In genomic region chr9:136722969-136723356, GRCh38 we compare ENCODE assay signal across 18 cellular contexts. TPM values are rescaled to one million over a fixed set of nuclear protein-coding genes. Genes with fewer than 3 reads are reported as not detected.
DNase-seq lines count a peak whose midpoint lies in the region; ATAC-seq and TF ChIP-seq lines count a peak whose summit lies in the region.
"Had no signal": no experiment of that assay in that cellular context is flagged by ENCODE, and none has a peak within 500 bp of the region (broad histone marks: within the 10 kb centered on the region; RNA-seq: fewer than 3 reads in every experiment).

No MANE protein-coding gene starts in this region.

- DNase-seq in Karpas-422, result peak; percentile 48
- peak; percentile 23 for DNase-seq in activated naive CD8-positive, alpha-beta T cell treated with anti-CD3 and anti-CD28 coated beads, Interleukin-2, amount 50 U/mL, for 24 hours
- no peak for DNase-seq in germinal center (ENCODE audit: low spot score)
- DNase-seq in anterior cingulate cortex (lab: John Stamatoyannopoulos, UW), result no peak
- DNase-seq: activated CD8-positive, alpha-beta T cell treated with anti-CD3 and anti-CD28 coated beads, Interleukin-2, amount 10 ng/mL, durations not matched to agents 7 days and 5 days; DMS79 treated with DMSO at 0.1 percent for 48 hours; gastrocnemius medialis; natural killer cell; NCI-H1092; NCI-H2171; psoas muscle had no signal

- ATAC-seq in activated naive CD8-positive, alpha-beta T cell treated with anti-CD3 and anti-CD28 coated beads, Interleukin-2, amount 50 U/mL, for 24 hours, result no peak
- no peak for ATAC-seq in GM18870 (IDR thresholded peaks at IDR 0.05; ENCODE audit: unreplicated experiment)
- ATAC-seq: activated CD8-positive, alpha-beta T cell treated with anti-CD3 and anti-CD28 coated beads, Interleukin-2, amount 10 ng/mL, durations not matched to agents 7 days and 5 days; gastrocnemius medialis; natural killer cell; psoas muscle had no signal

- 0 out of 20 replicates have a peak overlapping the region, but pooled peaks of 1 of the 10 experiments have one; percentile 93 for H3K4me3 ChIP-seq in BLaER1 treated with 17β-estradiol and CSF1 and Interleukin-3, amounts not matched to agents 10 nM and 100 nM
- H3K4me3 ChIP-seq in Karpas-422 (ENCODE audit: low read length), result no peak overlapping the region
- H3K4me3 ChIP-seq: ascending aorta, gastrocnemius medialis, HAP-1, psoas muscle had no signal

- no peak overlapping the region for H2AFZ ChIP-seq in Karpas-422 (ENCODE audit: low read length)

- no peaks in the 10 kb centered on the region for H3K27me3 ChIP-seq in BLaER1 treated with 17β-estradiol and CSF1 and Interleukin-3, amounts not matched to agents 10 nM and 100 nM
- no peaks in the 10 kb centered on the region for H3K27me3 ChIP-seq in Karpas-422 (ENCODE audit: low read length)
- H3K27me3 ChIP-seq: ascending aorta, gastrocnemius medialis had no signal

- no peaks in the 10 kb centered on the region for H3K9me3 ChIP-seq in BLaER1 treated with 17β-estradiol and CSF1 and Interleukin-3, amounts not matched to agents 10 nM and 100 nM (replicated peaks in 1 of 11)
- H3K9me3 ChIP-seq in Karpas-422 (ENCODE audit: low read length), result no peaks in the 10 kb centered on the region
- H3K9me3 ChIP-seq: ascending aorta, gastrocnemius medialis, HAP-1, psoas muscle had no signal

- peaks cover 3% of the 10 kb centered on the region for H3K27me3 Mint-ChIP-seq in activated naive CD8-positive, alpha-beta T cell treated with anti-CD3 and anti-CD28 coated beads, Interleukin-2, amount 50 U/mL, for 24 hours

- no peak for TF ChIP-seq CTCF in 22Rv1 (IDR thresholded peaks at IDR 0.05)

- H3K79me2 ChIP-seq in Karpas-422 (ENCODE audit: low read length), result peaks cover 13% of the 10 kb centered on the region

- H3K4me2 ChIP-seq in BLaER1 treated with 17β-estradiol and CSF1 and Interleukin-3, amounts not matched to agents 10 nM and 100 nM, result peak overlapping the region in 8 of 11 experiments; percentile 5 to 100 (median 92); a peak in 11 of 22 replicates
- H3K4me2 ChIP-seq in Karpas-422 (ENCODE audit: low read depth, low read length, poor library complexity, severe bottlenecking), result no peak overlapping the region

- H3K9me2 ChIP-seq in Karpas-422 (replicated peaks; ENCODE audit: insufficient read depth, low read length), result no peaks in the 10 kb centered on the region

- H3K27ac ChIP-seq in 22Rv1, result peak overlapping the region; percentile 85; the same call in 1 of the 2 replicates
- no peak overlapping the region for H3K27ac ChIP-seq in BLaER1 treated with 17β-estradiol and CSF1 and Interleukin-3, amounts not matched to agents 10 nM and 100 nM
- H3K27ac ChIP-seq in Karpas-422 (ENCODE audit: low read length), result no peak overlapping the region
- H3K27ac ChIP-seq: ascending aorta, gastrocnemius medialis, psoas muscle had no signal

- H3K9ac ChIP-seq in BLaER1 treated with 17β-estradiol and CSF1 and Interleukin-3, amounts not matched to agents 10 nM and 100 nM, result peak overlapping the region in 3 of 11 experiments; percentile 8 to 28 (median 26); a peak in 2 of 22 replicates
- no peak overlapping the region for H3K9ac ChIP-seq in Karpas-422 (ENCODE audit: low read length)

- H4K20me1 ChIP-seq in BLaER1 treated with 17β-estradiol and CSF1 and Interleukin-3, amounts not matched to agents 10 nM and 100 nM, result peaks cover 87 to 100% (median 99%) of the 10 kb centered on the region in 11 experiments
- H4K20me1 ChIP-seq in Karpas-422 (ENCODE audit: insufficient read depth, low read depth, low read length), result peaks cover 37% of the 10 kb centered on the region

- peaks cover 69 to 87% (median 83%) of the 10 kb centered on the region in 10 experiments for H3K4me1 ChIP-seq in BLaER1 treated with 17β-estradiol and CSF1 and Interleukin-3, amounts not matched to agents 10 nM and 100 nM
- peaks cover 15% of the 10 kb centered on the region for H3K4me1 ChIP-seq in Karpas-422 (ENCODE audit: low read length)

- peaks cover 32% of the 10 kb centered on the region for H3K4me1 Mint-ChIP-seq in activated naive CD8-positive, alpha-beta T cell treated with anti-CD3 and anti-CD28 coated beads, Interleukin-2, amount 50 U/mL, for 24 hours

- no peaks in the 10 kb centered on the region for H3K9me3 Mint-ChIP-seq in activated naive CD8-positive, alpha-beta T cell treated with anti-CD3 and anti-CD28 coated beads, Interleukin-2, amount 50 U/mL, for 24 hours
- H3K9me3 Mint-ChIP-seq: natural killer cell had no signal

- H3K36me3 ChIP-seq in BLaER1 treated with 17β-estradiol and CSF1 and Interleukin-3, amounts not matched to agents 10 nM and 100 nM, result peaks cover 57 to 81% (median 71%) of the 10 kb centered on the region in 11 experiments
- peaks cover 23% of the 10 kb centered on the region for H3K36me3 ChIP-seq in Karpas-422 (ENCODE audit: insufficient read depth, low read length)

- H3K36me3 Mint-ChIP-seq in activated naive CD8-positive, alpha-beta T cell treated with anti-CD3 and anti-CD28 coated beads, Interleukin-2, amount 50 U/mL, for 24 hours (ENCODE audit: low read depth), result peaks cover 45% of the 10 kb centered on the region
- H3K36me3 Mint-ChIP-seq: natural killer cell had no signal

- H3K27ac Mint-ChIP-seq in activated naive CD8-positive, alpha-beta T cell treated with anti-CD3 and anti-CD28 coated beads, Interleukin-2, amount 50 U/mL, for 24 hours, result no peak overlapping the region
- H3K27ac Mint-ChIP-seq: activated CD8-positive, alpha-beta T cell treated with anti-CD3 and anti-CD28 coated beads, Interleukin-2, amount 10 ng/mL, durations not matched to agents 7 days and 5 days; natural killer cell had no signal

- H3K4me3 Mint-ChIP-seq in activated naive CD8-positive, alpha-beta T cell treated with anti-CD3 and anti-CD28 coated beads, Interleukin-2, amount 50 U/mL, for 24 hours, result peak overlapping the region; percentile 17
- H3K4me3 Mint-ChIP-seq: activated CD8-positive, alpha-beta T cell treated with anti-CD3 and anti-CD28 coated beads, Interleukin-2, amount 10 ng/mL, durations not matched to agents 7 days and 5 days; natural killer cell had no signal

RNA-seq across cellular contexts. Expression of gene DIPK1B, which starts 10.6 kb away (rescaled TPM):
- not detected in 2 replicates for total RNA-seq in Karpas-422 (2014; rRNA removed; shearing (Covaris generic); ENCODE audit: low replicate concordance)

RNA-seq across cellular contexts. Expression of gene LCN10, which starts 19.8 kb away (rescaled TPM):
- not detected in 2 replicates for total RNA-seq in Karpas-422 (2014; rRNA removed; shearing (Covaris generic); ENCODE audit: low replicate concordance)
- total RNA-seq: lung microvascular endothelial cell, natural killer cell had no signal

RNA-seq across cellular contexts. Expression of gene LCN6, which starts 25.4 kb away (rescaled TPM):
- not detected in 2 replicates for total RNA-seq in Karpas-422 (2014; rRNA removed; shearing (Covaris generic); ENCODE audit: low replicate concordance)
- total RNA-seq: activated CD8-positive, alpha-beta T cell treated with anti-CD3 and anti-CD28 coated beads, Interleukin-2, amount 10 ng/mL, durations not matched to agents 7 days and 5 days; lung microvascular endothelial cell; natural killer cell had no signal

RNA-seq across cellular contexts. Expression of gene LCN8, which starts 35.1 kb away (rescaled TPM):
- not detected in 2 replicates for total RNA-seq in Karpas-422 (2014; rRNA removed; shearing (Covaris generic); ENCODE audit: low replicate concordance)
- total RNA-seq: activated CD8-positive, alpha-beta T cell treated with anti-CD3 and anti-CD28 coated beads, Interleukin-2, amount 10 ng/mL, durations not matched to agents 7 days and 5 days; ascending aorta; gastrocnemius medialis; lung microvascular endothelial cell; natural killer cell; subcutaneous adipose tissue had no signal

RNA-seq across cellular contexts. Expression of gene AGPAT2, which starts 35.7 kb away (rescaled TPM):
- total RNA-seq in Karpas-422 (2014; rRNA removed; shearing (Covaris generic); ENCODE audit: low replicate concordance), result 12.3 and 38.5 TPM in 2 replicates

Comparison
In these comparisons a context has a peak if more than half of its experiments do, and no peak if none do; other contexts are left out.
1. DNase-seq: peak in Karpas-422 (single experiment) and activated naive CD8-positive, alpha-beta T cell treated with anti-CD3 and anti-CD28 coated beads, Interleukin-2, amount 50 U/mL, for 24 hours (single experiment); none in germinal center (single experiment) and anterior cingulate cortex (0 of 58).